Comparison of ENCODE assay signal across 13 cellular contexts in genomic region chrX:9785252-9785943, GRCh38. TPM values are rescaled to one million over a fixed set of nuclear protein-coding genes. Genes with fewer than 3 reads are reported as not detected.
DNase-seq lines count a peak whose midpoint lies in the region; FAIRE-seq and TF ChIP-seq lines count a peak whose summit lies in the region.
"Had no signal": no experiment of that assay in that cellular context is flagged by ENCODE, and none has a peak within 500 bp of the region (broad histone marks: within the 10 kb centered on the region; RNA-seq: fewer than 3 reads in every experiment).

No MANE protein-coding gene starts in this region.

- TF ChIP-seq CTCF in brain (conservative IDR thresholded peaks at IDR 0.05) (no peak), kidney (IDR thresholded peaks at IDR 0.05; ENCODE audit: borderline replicate concordance, extremely low read depth, insufficient read depth) (no peak), retinal pigment epithelial cell (conservative IDR thresholded peaks at IDR 0.05; ENCODE audit: low read depth, low read length) (no peak)

- peaks cover 33% of the 10 kb centered on the region for H3K4me1 Mint-ChIP-seq in brain

- H3K4me3 ChIP-seq in HUES48 (ENCODE audit: low read depth, low read length) (peak overlapping the region; percentile 72), kidney (ENCODE audit: low read length in 2 of 2) (peak overlapping the region; percentile 32 to 41), retinal pigment epithelial cell (ENCODE audit: low read length) (peak overlapping the region; percentile 26)
- H3K4me3 ChIP-seq: SJCRH30 had no signal

- H3K27ac ChIP-seq in HUES48 (ENCODE audit: low read depth, low read length) (peak overlapping the region; percentile 38), kidney (ENCODE audit: low read depth in 2 of 2, low read length in 2 of 2) (peak overlapping the region in 1 of 2 donors; percentile 22)
- H3K27ac ChIP-seq: SJCRH30 had no signal

- FAIRE-seq in kidney (lab: Jason Lieb, UNC) = no peak
- FAIRE-seq: islet of Langerhans had no signal

- peaks cover 0 to 6% (median 0%) of the 10 kb centered on the region in 5 experiments for H3K9me3 Mint-ChIP-seq in brain

- intact Hi-C loops in kidney (cut with DNase I) = no loop called here

- peak overlapping the region; percentile 42; the same call in 1 of the 2 replicates for H3K9ac ChIP-seq in HUES48 (ENCODE audit: low read depth, low read length)
- H3K9ac ChIP-seq in kidney (ENCODE audit: low read length in 2 of 2) = peak overlapping the region in 1 of 2 donors; percentile 34

- no peaks in the 10 kb centered on the region for H3K9me3 ChIP-seq in HUES48 (ENCODE audit: control insufficient read depth, insufficient read depth, low read length)
- H3K9me3 ChIP-seq in kidney (ENCODE audit: control insufficient read depth in 1 of 2, low read length in 2 of 2) = no peaks in the 10 kb centered on the region
- H3K9me3 ChIP-seq: SJCRH30 had no signal

- H3K27ac Mint-ChIP-seq in brain = no peak overlapping the region

- peaks cover 32% of the 10 kb centered on the region for H3K4me1 ChIP-seq in HUES48 (ENCODE audit: control insufficient read depth, insufficient read depth, low read length)
- H3K4me1 ChIP-seq in kidney (ENCODE audit: control insufficient read depth in 1 of 2, insufficient read depth in 1 of 2, low read depth in 1 of 2, low read length in 2 of 2) = peaks cover 4 to 6% of the 10 kb centered on the region in 2 donors
- H3K4me1 ChIP-seq: SJCRH30 had no signal

- peak overlapping the region; percentile 39 to 86 (median 77) for H3K4me3 Mint-ChIP-seq in brain

- peaks cover 16% of the 10 kb centered on the region for H3K27me3 ChIP-seq in HUES48 (ENCODE audit: control insufficient read depth, insufficient read depth, low read length)
- H3K27me3 ChIP-seq: SJCRH30 had no signal

- no peaks in the 10 kb centered on the region for H3K36me3 ChIP-seq in HUES48 (ENCODE audit: control insufficient read depth, insufficient read depth, low read length)
- H3K36me3 ChIP-seq in kidney (ENCODE audit: control insufficient read depth in 1 of 2, insufficient read depth in 2 of 2, low read length in 2 of 2) = no peaks in the 10 kb centered on the region
- H3K36me3 ChIP-seq: SJCRH30 had no signal

- H3K27me3 Mint-ChIP-seq in brain = peaks cover 46% of the 10 kb centered on the region

- H3K36me3 Mint-ChIP-seq in brain = no peaks in the 10 kb centered on the region

- DNase-seq in kidney = no peak
- DNase-seq in retinal pigment epithelial cell (ENCODE audit: low read depth) = no peak
- no peak for DNase-seq in KG1 (lab: John Stamatoyannopoulos, UW)
- DNase-seq in dermis blood vessel endothelial cell = no peak
- no peak for DNase-seq in NOMO-1 (lab: John Stamatoyannopoulos, UW; ENCODE audit: unreplicated experiment in 2 of 2)
- DNase-seq in occipital lobe (lab: John Stamatoyannopoulos, UW) = no peak
- DNase-seq: cerebellar nuclear complex; MM.1S; SJCRH30; stimulated activated CD4-positive, alpha-beta T cell treated with anti-CD3 and anti-CD28 coated beads, Interleukin-4, amount 100 ng/mL, for 4 hours had no signal

RNA-seq across cellular contexts. Expression of gene SHROOM2, which starts 0.8 kb away (rescaled TPM):
- polyA plus RNA-seq in brain (ENCODE audit: insufficient read depth, low read depth, low replicate concordance) = 9.0 TPM
- total RNA-seq in kidney = 11.8 TPM
- 3.5 TPM for polyA plus RNA-seq in kidney (ENCODE audit: insufficient read depth, low read depth, low replicate concordance)
- 8.8 and 14.0 TPM in 2 replicates for total RNA-seq in dermis blood vessel endothelial cell
- total RNA-seq in occipital lobe = 12.3 TPM

RNA-seq across cellular contexts. Expression of gene GPR143, which starts 19.8 kb away (rescaled TPM):
- polyA plus RNA-seq in brain (ENCODE audit: insufficient read depth, low read depth, low replicate concordance) = 5.8 TPM
- total RNA-seq in kidney = 8.2 TPM
- 8.7 TPM for polyA plus RNA-seq in kidney (ENCODE audit: insufficient read depth, low read depth, low replicate concordance)
- 2.8 and 6.0 TPM in 2 replicates for total RNA-seq in dermis blood vessel endothelial cell
- 1.2 TPM for total RNA-seq in occipital lobe
- total RNA-seq: SJCRH30 had no signal
